ENCODE assay signal across 30 cellular contexts in the genomic region with DNA sequence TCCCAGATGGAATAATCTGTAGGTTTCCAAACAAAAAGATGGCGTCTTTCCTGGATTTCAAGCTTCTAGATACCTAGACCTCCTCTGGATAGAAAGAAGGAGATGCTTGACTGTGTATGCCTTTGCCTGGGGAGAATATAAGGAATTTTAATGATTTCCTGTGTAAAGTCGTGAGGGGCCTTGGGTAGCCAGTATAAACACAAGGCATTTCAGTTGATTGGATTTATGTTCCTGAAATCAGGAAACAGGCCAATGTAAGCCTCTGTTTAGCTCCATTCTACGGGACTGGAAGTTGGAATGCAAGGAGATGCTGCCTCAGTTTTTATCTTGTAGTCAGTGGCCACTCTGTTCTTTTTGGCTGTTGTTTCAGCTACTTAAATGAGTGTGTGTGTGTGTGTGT.
"Had no signal": no experiment of that assay in that cellular context is flagged by ENCODE, and none has a peak within 500 bp of the region (broad histone marks: within the 10 kb centered on the region; RNA-seq: fewer than 3 reads in every experiment).

No MANE protein-coding gene starts in this region.

- H3K4me1 ChIP-seq: body of pancreas had no signal

- H3K4me3 Mint-ChIP-seq: activated B cell treated with CpG ODN at 0.5 μM for 24 hours; activated CD8-positive, alpha-beta T cell treated with anti-CD3 and anti-CD28 coated beads for 36 hours; activated naive CD4-positive, alpha-beta T cell treated with anti-CD3 and anti-CD28 coated beads, Interleukin-2, amount 10 ng/mL, durations not matched to agents 7 days and 5 days; activated naive CD8-positive, alpha-beta T cell; activated T-helper 1 cell treated with anti-CD3 and anti-CD28 coated beads, Interleukin-12 subunit alpha, Interleukin-12 subunit beta, Interleukin-2, Interleukin-4 antibody, amounts not matched to agents 30 ng/mL and 10 ng/mL and 1 ng/mL, durations not matched to agents 14 hours and 24 hours and 36 hours; T-helper 17 cell; T-helper 2 cell treated with Interferon-gamma antibody and Interleukin-4, amounts not matched to agents 5 μg/mL and 100 μg/mL, for 36 hours had no signal

- H3K27ac Mint-ChIP-seq: activated B cell treated with CpG ODN at 0.5 μM for 24 hours; activated CD8-positive, alpha-beta T cell treated with anti-CD3 and anti-CD28 coated beads for 36 hours; activated naive CD4-positive, alpha-beta T cell treated with anti-CD3 and anti-CD28 coated beads, Interleukin-2, amount 10 ng/mL, durations not matched to agents 7 days and 5 days; activated naive CD8-positive, alpha-beta T cell; activated T-helper 1 cell treated with anti-CD3 and anti-CD28 coated beads, Interleukin-12 subunit alpha, Interleukin-12 subunit beta, Interleukin-2, Interleukin-4 antibody, amounts not matched to agents 30 ng/mL and 10 ng/mL and 1 ng/mL, durations not matched to agents 14 hours and 24 hours and 36 hours; activated T-helper 2 cell treated with anti-CD3 and anti-CD28 coated beads, Interferon-gamma antibody, Interleukin-2, Interleukin-4, amounts not matched to agents 10 μg/mL and 5 μg/mL and 100 μg/mL, durations not matched to agents 14 hours and 24 hours and 36 hours; T-helper 17 cell; T-helper 2 cell treated with Interferon-gamma antibody and Interleukin-4, amounts not matched to agents 5 μg/mL and 100 μg/mL, for 36 hours had no signal

- H3K27ac ChIP-seq: body of pancreas, WERI-Rb-1 had no signal

- H3K4me1 Mint-ChIP-seq: activated B cell treated with CpG ODN at 0.5 μM for 24 hours; activated naive CD4-positive, alpha-beta T cell treated with anti-CD3 and anti-CD28 coated beads, Interleukin-2, amount 10 ng/mL, durations not matched to agents 7 days and 5 days; T-helper 17 cell had no signal

- H3K36me3 ChIP-seq: WERI-Rb-1 had no signal

- ATAC-seq: activated CD4-positive, CD25-positive, alpha-beta regulatory T cell treated with anti-CD3 and anti-CD28 coated beads, Interleukin-2, amount 50 U/mL, for 24 hours; activated CD8-positive, alpha-beta T cell treated with anti-CD3 and anti-CD28 coated beads for 36 hours; body of pancreas; esophagus mucosa; T-helper 17 cell had no signal

- H3K36me3 Mint-ChIP-seq: activated naive CD4-positive, alpha-beta T cell treated with anti-CD3 and anti-CD28 coated beads, Interleukin-2, amount 10 ng/mL, durations not matched to agents 7 days and 5 days; activated naive CD8-positive, alpha-beta T cell had no signal

- H3K4me3 ChIP-seq: body of pancreas had no signal

- H3K9me3 ChIP-seq: body of pancreas had no signal

- H3K27me3 ChIP-seq: body of pancreas had no signal

- DNase-seq: activated B cell treated with CpG ODN at 0.5 μM for 24 hours; activated CD4-positive, alpha-beta T cell treated with anti-CD3 and anti-CD28 coated beads for 48 hours; activated CD4-positive, alpha-beta T cell treated with anti-CD3 and anti-CD28 coated beads, Interleukin-2, amount 50 U/mL, for 1 hour; activated CD4-positive, alpha-beta T cell treated with anti-CD3 and anti-CD28 coated beads, Interleukin-2, amount 50 U/mL, for 48 hours; activated CD8-positive, alpha-beta memory T cell treated with anti-CD3 and anti-CD28 coated beads for 24 hours; activated CD8-positive, alpha-beta T cell treated with anti-CD3 and anti-CD28 coated beads for 36 hours; activated effector memory CD4-positive, alpha-beta T cell treated with anti-CD3 and anti-CD28 coated beads, Interleukin-2, amount 50 U/mL, for 16 hours; activated naive CD4-positive, alpha-beta T cell; activated naive CD4-positive, alpha-beta T cell treated with anti-CD3 and anti-CD28 coated beads, Interleukin-2, amount 10 ng/mL, durations not matched to agents 7 days and 5 days; activated T-cell treated with anti-CD3 and anti-CD28 coated beads, Interleukin-2, amount 50 U/mL, for 48 hours; amniotic stem cell; anterior cingulate cortex; body of pancreas; caudate nucleus; cortex of kidney; effector CD8-positive, alpha-beta T cell; head of caudate nucleus; T-helper 1 cell; T-helper 17 cell; T1000; WERI-Rb-1 had no signal

- FAIRE-seq: colon, endometrium, frontal cortex had no signal

- H3K9me3 Mint-ChIP-seq: activated B cell treated with CpG ODN at 0.5 μM for 24 hours; activated CD8-positive, alpha-beta T cell treated with anti-CD3 and anti-CD28 coated beads for 36 hours; activated naive CD4-positive, alpha-beta T cell treated with anti-CD3 and anti-CD28 coated beads, Interleukin-2, amount 10 ng/mL, durations not matched to agents 7 days and 5 days; activated T-helper 1 cell treated with anti-CD3 and anti-CD28 coated beads, Interleukin-12 subunit alpha, Interleukin-12 subunit beta, Interleukin-2, Interleukin-4 antibody, amounts not matched to agents 30 ng/mL and 10 ng/mL and 1 ng/mL, durations not matched to agents 14 hours and 24 hours and 36 hours; activated T-helper 2 cell treated with anti-CD3 and anti-CD28 coated beads, Interferon-gamma antibody, Interleukin-2, Interleukin-4, amounts not matched to agents 10 μg/mL and 5 μg/mL and 100 μg/mL, durations not matched to agents 14 hours and 24 hours and 36 hours; T-helper 2 cell treated with Interferon-gamma antibody and Interleukin-4, amounts not matched to agents 5 μg/mL and 100 μg/mL, for 36 hours had no signal
